23 cellular contexts compared by ENCODE assay signal in the genomic region with DNA sequence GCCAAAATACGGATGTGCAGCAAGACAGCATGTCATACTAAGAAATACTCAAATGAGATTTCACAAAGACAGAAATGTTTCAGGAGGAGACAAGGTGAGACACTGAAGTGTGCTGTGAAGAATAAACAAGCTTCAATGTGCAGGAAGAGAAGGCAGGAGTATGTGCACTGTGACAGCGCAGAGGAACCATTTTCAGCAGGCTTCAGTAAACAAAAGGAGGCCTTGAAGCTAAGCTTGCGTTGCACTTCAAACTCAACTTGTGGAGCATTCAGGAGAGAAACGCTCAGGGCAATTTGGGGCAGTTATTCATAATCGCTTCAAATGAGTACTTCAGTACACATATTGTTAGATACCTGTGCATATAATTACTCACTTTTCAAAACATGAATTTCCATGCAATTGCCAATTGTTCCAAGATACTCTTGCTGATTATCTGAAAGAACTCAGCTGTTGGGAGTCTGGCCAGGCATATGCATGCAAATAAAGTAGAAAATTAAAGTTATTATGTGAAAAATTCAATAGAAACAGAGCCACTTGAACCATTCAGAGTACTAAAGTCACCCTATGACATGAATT.
"Had no signal": no experiment of that assay in that cellular context is flagged by ENCODE, and none has a peak within 500 bp of the region (broad histone marks: within the 10 kb centered on the region; RNA-seq: fewer than 3 reads in every experiment).

No MANE protein-coding gene starts in this region.

- H3K27me3 ChIP-seq: esophagus muscularis mucosa, foreskin keratinocyte, heart left ventricle, ovary, right atrium auricular region, transverse colon had no signal

- H3K4me3 ChIP-seq: esophagus muscularis mucosa, heart left ventricle, ovary, psoas muscle, right atrium auricular region, transverse colon had no signal

- ATAC-seq: activated CD4-positive, CD25-positive, alpha-beta regulatory T cell treated with anti-CD3 and anti-CD28 coated beads, Interleukin-2, amount 50 U/mL, for 24 hours; foreskin keratinocyte; heart left ventricle; left colon; psoas muscle had no signal

- DNase-seq: activated CD4-positive, alpha-beta T cell treated with anti-CD3 and anti-CD28 coated beads for 48 hours; activated CD4-positive, alpha-beta T cell treated with anti-CD3 and anti-CD28 coated beads, Interleukin-2, amount 50 U/mL, for 48 hours; activated CD8-positive, alpha-beta memory T cell treated with anti-CD3 and anti-CD28 coated beads for 24 hours; activated effector memory CD4-positive, alpha-beta T cell treated with Interleukin-2 at 50 U/mL for 16 hours; activated naive CD4-positive, alpha-beta T cell treated with Interleukin-2 at 50 U/mL for 16 hours; anterior cingulate cortex; effector CD4-positive, alpha-beta T cell; foreskin keratinocyte; heart left ventricle; hypothalamus; immature natural killer cell; kidney; left colon; naive B cell; nephron progenitor cell; ovary; psoas muscle; stimulated activated naive CD4-positive, alpha-beta T cell treated with Interleukin-2 at 50 U/mL for 16 hours; transverse colon; WERI-Rb-1 had no signal

- H3K9me3 ChIP-seq: esophagus muscularis mucosa, heart left ventricle, ovary, psoas muscle, right atrium auricular region, transverse colon had no signal

- H3K36me3 ChIP-seq: esophagus muscularis mucosa, heart left ventricle, ovary, right atrium auricular region, transverse colon, WERI-Rb-1 had no signal

- H3K27ac ChIP-seq: esophagus muscularis mucosa, foreskin keratinocyte, heart left ventricle, ovary, psoas muscle, right atrium auricular region, transverse colon, WERI-Rb-1 had no signal
